ENCODE assay signal across 36 cellular contexts in the genomic region with DNA sequence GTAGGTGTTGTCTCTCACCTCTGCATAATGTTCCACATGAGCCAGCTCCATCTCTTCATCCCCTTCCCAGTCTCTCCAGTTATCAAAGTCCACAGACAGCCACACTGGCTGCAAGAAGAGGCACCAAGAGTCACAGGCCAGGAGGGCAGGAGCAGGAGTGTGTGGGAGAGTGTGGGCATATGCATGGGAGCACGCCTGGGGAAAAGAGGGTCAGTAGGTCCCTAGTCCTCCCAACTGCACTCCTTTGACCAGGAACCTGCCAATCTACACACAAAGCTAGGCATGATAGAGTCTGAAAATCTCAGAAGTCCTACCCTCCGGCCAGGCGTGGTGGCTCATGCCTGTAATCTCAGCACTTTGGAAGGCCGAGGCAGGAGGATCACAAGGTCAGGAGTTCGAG.
"Had no signal": no experiment of that assay in that cellular context is flagged by ENCODE, and none has a peak within 500 bp of the region (broad histone marks: within the 10 kb centered on the region; RNA-seq: fewer than 3 reads in every experiment).

No MANE protein-coding gene starts in this region.

- H3K4me1 Mint-ChIP-seq: activated B cell treated with CpG ODN at 0.5 μM for 24 hours; activated CD4-positive, alpha-beta T cell treated with anti-CD3 and anti-CD28 coated beads, Interleukin-2, amount 10 ng/mL, durations not matched to agents 24 days and 14 days; activated T-helper 17 cell treated with anti-CD3 and anti-CD28 coated beads, Interleukin-2, amount 50 U/mL, for 72 hours had no signal

- H3K9me3 ChIP-seq: adrenal gland, body of pancreas, breast epithelium had no signal

- FAIRE-seq: astrocyte, TTC549 had no signal

- H3K27ac ChIP-seq: adrenal gland, body of pancreas, brain microvascular endothelial cell, breast epithelium, VCaP had no signal

- DNase-seq: activated B cell treated with CpG ODN at 0.5 μM for 24 hours; activated CD4-positive, alpha-beta memory T cell treated with anti-CD3 and anti-CD28 coated beads for 36 hours; activated CD4-positive, alpha-beta T cell treated with anti-CD3 and anti-CD28 coated beads for 4 hours; activated CD4-positive, alpha-beta T cell treated with anti-CD3 and anti-CD28 coated beads, Interleukin-2, amount 10 ng/mL, durations not matched to agents 24 days and 14 days; activated CD4-positive, alpha-beta T cell treated with anti-CD3 and anti-CD28 coated beads, Interleukin-2, amount 50 U/mL, for 1 hour; activated CD4-positive, alpha-beta T cell treated with anti-CD3 and anti-CD28 coated beads, Interleukin-2, amount 50 U/mL, for 4 hours; activated CD4-positive, CD25-positive, alpha-beta regulatory T cell treated with anti-CD3 and anti-CD28 coated beads, Interleukin-2, amount 50 U/mL, for 72 hours; activated CD8-positive, alpha-beta memory T cell treated with anti-CD3 and anti-CD28 coated beads, Interleukin-2, amount 50 U/mL, for 4 hours; activated CD8-positive, alpha-beta T cell treated with anti-CD3 and anti-CD28 coated beads for 36 hours; activated gamma-delta T cell treated with Interleukin-2 at 50 U/mL for 16 hours; activated naive CD4-positive, alpha-beta T cell; activated naive CD4-positive, alpha-beta T cell treated with anti-CD3 and anti-CD28 coated beads for 36 hours; activated naive CD4-positive, alpha-beta T cell treated with anti-CD3 and anti-CD28 coated beads, Interleukin-2, amount 50 U/mL, for 16 hours; activated naive CD8-positive, alpha-beta T cell treated with anti-CD3 and anti-CD28 coated beads for 36 hours; activated T-cell treated with anti-CD3 and anti-CD28 coated beads for 4 hours; activated T-cell treated with anti-CD3 and anti-CD28 coated beads, Interleukin-2, amount 50 U/mL, for 1 hour; activated T-cell treated with anti-CD3 and anti-CD28 coated beads, Interleukin-2, amount 50 U/mL, for 4 hours; activated T-cell treated with anti-CD3 and anti-CD28 coated beads, Interleukin-2, amount 50 U/mL, for 72 hours; adrenal gland; amniotic stem cell; aorta; body of pancreas; brain microvascular endothelial cell; central memory CD4-positive, alpha-beta T cell; T-helper 1 cell; T-helper 2 cell; T-helper 9 cell had no signal

- H3K4me3 ChIP-seq: adrenal gland, body of pancreas, breast epithelium had no signal

- H3K4me1 ChIP-seq: adrenal gland, body of pancreas, breast epithelium had no signal

- H3K36me3 ChIP-seq: adrenal gland, brain microvascular endothelial cell, breast epithelium had no signal

- H3K4me3 Mint-ChIP-seq: activated B cell treated with CpG ODN at 0.5 μM for 24 hours; activated CD4-positive, alpha-beta memory T cell treated with anti-CD3 and anti-CD28 coated beads for 36 hours; activated CD4-positive, alpha-beta T cell treated with anti-CD3 and anti-CD28 coated beads, Interleukin-2, amount 10 ng/mL, durations not matched to agents 24 days and 14 days; activated CD8-positive, alpha-beta T cell treated with anti-CD3 and anti-CD28 coated beads for 36 hours; activated naive CD4-positive, alpha-beta T cell treated with anti-CD3 and anti-CD28 coated beads for 36 hours; activated naive CD8-positive, alpha-beta T cell treated with anti-CD3 and anti-CD28 coated beads for 36 hours; activated T-cell treated with anti-CD3 and anti-CD28 coated beads, Interleukin-2, amount 50 U/mL, for 4 hours; activated T-cell treated with anti-CD3 and anti-CD28 coated beads, Interleukin-2, amount 50 U/mL, for 72 hours; activated T-helper 1 cell treated with anti-CD3 and anti-CD28 coated beads, Interleukin-12 subunit alpha, Interleukin-12 subunit beta, Interleukin-2, Interleukin-4 antibody, amounts not matched to agents 30 ng/mL and 10 ng/mL and 1 ng/mL, durations not matched to agents 14 hours and 24 hours and 36 hours; activated T-helper 17 cell treated with anti-CD3 and anti-CD28 coated beads, Interleukin-2, amount 50 U/mL, for 72 hours; T-helper 1 cell treated with Interleukin-12 subunit alpha and Interleukin-12 subunit beta and Interleukin-4 antibody, amounts not matched to agents 30 μg/mL and 1 μg/mL, for 36 hours; T-helper 2 cell treated with Interferon-gamma antibody and Interleukin-4, amounts not matched to agents 5 μg/mL and 100 μg/mL, for 36 hours had no signal

- H3K27me3 Mint-ChIP-seq: activated B cell treated with CpG ODN at 0.5 μM for 24 hours; activated CD4-positive, alpha-beta memory T cell treated with anti-CD3 and anti-CD28 coated beads for 36 hours; activated CD4-positive, alpha-beta T cell treated with anti-CD3 and anti-CD28 coated beads, Interleukin-2, amount 10 ng/mL, durations not matched to agents 24 days and 14 days; activated CD8-positive, alpha-beta T cell treated with anti-CD3 and anti-CD28 coated beads for 36 hours; activated naive CD8-positive, alpha-beta T cell treated with anti-CD3 and anti-CD28 coated beads for 36 hours; activated T-helper 17 cell treated with anti-CD3 and anti-CD28 coated beads, Interleukin-2, amount 50 U/mL, for 72 hours had no signal

- H3K27ac Mint-ChIP-seq: activated B cell treated with CpG ODN at 0.5 μM for 24 hours; activated CD4-positive, alpha-beta memory T cell treated with anti-CD3 and anti-CD28 coated beads for 36 hours; activated CD4-positive, alpha-beta T cell treated with anti-CD3 and anti-CD28 coated beads, Interleukin-2, amount 10 ng/mL, durations not matched to agents 24 days and 14 days; activated CD8-positive, alpha-beta T cell treated with anti-CD3 and anti-CD28 coated beads for 36 hours; activated naive CD4-positive, alpha-beta T cell treated with anti-CD3 and anti-CD28 coated beads for 36 hours; activated naive CD4-positive, alpha-beta T cell treated with anti-CD3 and anti-CD28 coated beads, Interleukin-2, amount 50 U/mL, for 72 hours; activated naive CD8-positive, alpha-beta T cell treated with anti-CD3 and anti-CD28 coated beads for 36 hours; activated T-cell treated with anti-CD3 and anti-CD28 coated beads, Interleukin-2, amount 50 U/mL, for 72 hours; activated T-helper 1 cell treated with anti-CD3 and anti-CD28 coated beads, Interleukin-12 subunit alpha, Interleukin-12 subunit beta, Interleukin-2, Interleukin-4 antibody, amounts not matched to agents 30 ng/mL and 10 ng/mL and 1 ng/mL, durations not matched to agents 14 hours and 24 hours and 36 hours; activated T-helper 17 cell treated with anti-CD3 and anti-CD28 coated beads, Interleukin-2, amount 50 U/mL, for 72 hours; T-helper 1 cell treated with Interleukin-12 subunit alpha and Interleukin-12 subunit beta and Interleukin-4 antibody, amounts not matched to agents 30 μg/mL and 1 μg/mL, for 36 hours; T-helper 2 cell treated with Interferon-gamma antibody and Interleukin-4, amounts not matched to agents 5 μg/mL and 100 μg/mL, for 36 hours had no signal

- H3K27me3 ChIP-seq: adrenal gland, body of pancreas, brain microvascular endothelial cell, breast epithelium had no signal

- H3K36me3 Mint-ChIP-seq: activated CD4-positive, alpha-beta memory T cell treated with anti-CD3 and anti-CD28 coated beads for 36 hours; activated naive CD4-positive, alpha-beta T cell treated with anti-CD3 and anti-CD28 coated beads, Interleukin-2, amount 50 U/mL, for 72 hours; activated naive CD8-positive, alpha-beta T cell treated with anti-CD3 and anti-CD28 coated beads for 36 hours had no signal

- H3K9me3 Mint-ChIP-seq: activated B cell treated with CpG ODN at 0.5 μM for 24 hours; activated CD4-positive, alpha-beta memory T cell treated with anti-CD3 and anti-CD28 coated beads for 36 hours; activated CD4-positive, alpha-beta T cell treated with anti-CD3 and anti-CD28 coated beads, Interleukin-2, amount 10 ng/mL, durations not matched to agents 24 days and 14 days; activated CD8-positive, alpha-beta T cell treated with anti-CD3 and anti-CD28 coated beads for 36 hours; activated naive CD4-positive, alpha-beta T cell treated with anti-CD3 and anti-CD28 coated beads for 36 hours; activated naive CD4-positive, alpha-beta T cell treated with anti-CD3 and anti-CD28 coated beads, Interleukin-2, amount 50 U/mL, for 72 hours; activated naive CD8-positive, alpha-beta T cell treated with anti-CD3 and anti-CD28 coated beads for 36 hours; activated T-cell treated with anti-CD3 and anti-CD28 coated beads, Interleukin-2, amount 50 U/mL, for 4 hours; activated T-cell treated with anti-CD3 and anti-CD28 coated beads, Interleukin-2, amount 50 U/mL, for 72 hours; activated T-helper 1 cell treated with anti-CD3 and anti-CD28 coated beads, Interleukin-12 subunit alpha, Interleukin-12 subunit beta, Interleukin-2, Interleukin-4 antibody, amounts not matched to agents 30 ng/mL and 10 ng/mL and 1 ng/mL, durations not matched to agents 14 hours and 24 hours and 36 hours; activated T-helper 17 cell treated with anti-CD3 and anti-CD28 coated beads, Interleukin-2, amount 50 U/mL, for 72 hours; T-helper 1 cell treated with Interleukin-12 subunit alpha and Interleukin-12 subunit beta and Interleukin-4 antibody, amounts not matched to agents 30 μg/mL and 1 μg/mL, for 36 hours; T-helper 2 cell treated with Interferon-gamma antibody and Interleukin-4, amounts not matched to agents 5 μg/mL and 100 μg/mL, for 36 hours had no signal

- ATAC-seq: activated CD8-positive, alpha-beta T cell treated with anti-CD3 and anti-CD28 coated beads for 36 hours; activated naive CD4-positive, alpha-beta T cell treated with anti-CD3 and anti-CD28 coated beads, Interleukin-2, amount 50 U/mL, for 72 hours; activated T-cell treated with anti-CD3 and anti-CD28 coated beads, Interleukin-2, amount 50 U/mL, for 4 hours; activated T-cell treated with anti-CD3 and anti-CD28 coated beads, Interleukin-2, amount 50 U/mL, for 72 hours; activated T-helper 17 cell treated with anti-CD3 and anti-CD28 coated beads, Interleukin-2, amount 50 U/mL, for 72 hours; body of pancreas had no signal
